Comparison of ENCODE assay signal across 10 cellular contexts in genomic region chr12:112905451-112906089, GRCh38. TPM values are rescaled to one million over a fixed set of nuclear protein-coding genes. Genes with fewer than 3 reads are reported as not detected.
DNase-seq lines count a peak whose midpoint lies in the region; ATAC-seq and TF ChIP-seq lines count a peak whose summit lies in the region.
"Had no signal": no experiment of that assay in that cellular context is flagged by ENCODE, and none has a peak within 500 bp of the region (broad histone marks: within the 10 kb centered on the region; RNA-seq: fewer than 3 reads in every experiment).

No MANE protein-coding gene starts in this region.

- no peaks in the 10 kb centered on the region for H3K27me3 ChIP-seq in RWPE2 (ENCODE audit: insufficient read depth, poor library complexity, severe bottlenecking)

- no peak for DNase-seq in stimulated activated naive CD8-positive, alpha-beta T cell treated with anti-CD3 and anti-CD28 coated beads, Interleukin-15, amount 100 ng/mL, for 72 hours
- no peak for DNase-seq in RWPE2 (ENCODE audit: low spot score)
- peak; percentile 36 for DNase-seq in kidney tubule cell (ENCODE audit: low spot score)
- DNase-seq in AML-193 (lab: John Stamatoyannopoulos, UW): no peak
- DNase-seq in A172 (ENCODE audit: low spot score): no peak
- no peak for DNase-seq in COLO668 (lab: John Stamatoyannopoulos, UW; ENCODE audit: unreplicated experiment)
- DNase-seq: NCI-H2107; stimulated activated naive CD4-positive, alpha-beta T cell treated with Interleukin-2 at 50 U/mL for 16 hours had no signal

- peaks cover 27% of the 10 kb centered on the region for H3K4me1 ChIP-seq in RWPE2 (ENCODE audit: insufficient read depth, poor library complexity, severe bottlenecking)

- H3K4me3 ChIP-seq in RWPE2 (ENCODE audit: severe bottlenecking): no peak overlapping the region

- no peaks in the 10 kb centered on the region for H3K27me3 Mint-ChIP-seq in stimulated activated naive CD8-positive, alpha-beta T cell treated with anti-CD3 and anti-CD28 coated beads, Interleukin-15, Interleukin-2, amounts not matched to agents 100 ng/mL and 50 ng/mL, for 24 hours
- H3K27me3 Mint-ChIP-seq in stimulated activated naive CD8-positive, alpha-beta T cell treated with anti-CD3 and anti-CD28 coated beads, Interleukin-15, amount 100 ng/mL, for 72 hours: no peaks in the 10 kb centered on the region

- H3K4me1 Mint-ChIP-seq in stimulated activated naive CD8-positive, alpha-beta T cell treated with anti-CD3 and anti-CD28 coated beads, Interleukin-15, Interleukin-2, amounts not matched to agents 100 ng/mL and 50 ng/mL, for 24 hours (ENCODE audit: low read depth): peaks cover 74% of the 10 kb centered on the region
- H3K4me1 Mint-ChIP-seq in stimulated activated naive CD8-positive, alpha-beta T cell treated with anti-CD3 and anti-CD28 coated beads, Interleukin-15, amount 100 ng/mL, for 72 hours: peaks cover 58% of the 10 kb centered on the region

- H3K27ac ChIP-seq in RWPE2 (ENCODE audit: poor library complexity, severe bottlenecking): peak overlapping the region; percentile 30

- no peaks in the 10 kb centered on the region for H3K9me3 Mint-ChIP-seq in stimulated activated naive CD8-positive, alpha-beta T cell treated with anti-CD3 and anti-CD28 coated beads, Interleukin-15, Interleukin-2, amounts not matched to agents 100 ng/mL and 50 ng/mL, for 24 hours
- no peaks in the 10 kb centered on the region for H3K9me3 Mint-ChIP-seq in stimulated activated naive CD8-positive, alpha-beta T cell treated with anti-CD3 and anti-CD28 coated beads, Interleukin-15, amount 100 ng/mL, for 72 hours

- no peaks in the 10 kb centered on the region for H3K9me3 ChIP-seq in RWPE2 (ENCODE audit: severe bottlenecking)

- H3K36me3 ChIP-seq in RWPE2 (ENCODE audit: low read depth): no peaks in the 10 kb centered on the region

- peaks cover 4% of the 10 kb centered on the region for H3K36me3 Mint-ChIP-seq in stimulated activated naive CD8-positive, alpha-beta T cell treated with anti-CD3 and anti-CD28 coated beads, Interleukin-15, Interleukin-2, amounts not matched to agents 100 ng/mL and 50 ng/mL, for 24 hours (ENCODE audit: low read depth)

- no peak for ATAC-seq in stimulated activated naive CD8-positive, alpha-beta T cell treated with anti-CD3 and anti-CD28 coated beads, Interleukin-15, amount 100 ng/mL, for 72 hours
- ATAC-seq in RWPE2 (ENCODE audit: low read depth) (no peak), HG03354 (IDR thresholded peaks at IDR 0.05; ENCODE audit: poor library complexity, severe bottlenecking, unreplicated experiment) (no peak)

- TF ChIP-seq CTCF in RWPE2 (IDR thresholded peaks at IDR 0.05; ENCODE audit: poor library complexity, severe bottlenecking): no peak

- peak overlapping the region; percentile 30 for H3K27ac Mint-ChIP-seq in stimulated activated naive CD8-positive, alpha-beta T cell treated with anti-CD3 and anti-CD28 coated beads, Interleukin-15, Interleukin-2, amounts not matched to agents 100 ng/mL and 50 ng/mL, for 24 hours
- H3K27ac Mint-ChIP-seq in stimulated activated naive CD8-positive, alpha-beta T cell treated with anti-CD3 and anti-CD28 coated beads, Interleukin-15, amount 100 ng/mL, for 72 hours: peak overlapping the region in 1 of 2 donors; percentile 9

- H3K4me3 Mint-ChIP-seq in stimulated activated naive CD8-positive, alpha-beta T cell treated with anti-CD3 and anti-CD28 coated beads, Interleukin-15, Interleukin-2, amounts not matched to agents 100 ng/mL and 50 ng/mL, for 24 hours: no peak overlapping the region
- no peak overlapping the region for H3K4me3 Mint-ChIP-seq in stimulated activated naive CD8-positive, alpha-beta T cell treated with anti-CD3 and anti-CD28 coated beads, Interleukin-15, amount 100 ng/mL, for 72 hours

RNA-seq across cellular contexts. Expression of gene OAS1, which starts 1.2 kb away (rescaled TPM):
- 5.1 TPM in 2 replicates for total RNA-seq in A172 (2014; rRNA removed; shearing (Covaris generic))

RNA-seq across cellular contexts. Expression of gene OAS3, which starts 32.7 kb away (rescaled TPM):
- total RNA-seq in A172 (2014; rRNA removed; shearing (Covaris generic)): 20.3 and 24.3 TPM in 2 replicates
